8 cellular contexts compared by ENCODE assay signal in the genomic region with DNA sequence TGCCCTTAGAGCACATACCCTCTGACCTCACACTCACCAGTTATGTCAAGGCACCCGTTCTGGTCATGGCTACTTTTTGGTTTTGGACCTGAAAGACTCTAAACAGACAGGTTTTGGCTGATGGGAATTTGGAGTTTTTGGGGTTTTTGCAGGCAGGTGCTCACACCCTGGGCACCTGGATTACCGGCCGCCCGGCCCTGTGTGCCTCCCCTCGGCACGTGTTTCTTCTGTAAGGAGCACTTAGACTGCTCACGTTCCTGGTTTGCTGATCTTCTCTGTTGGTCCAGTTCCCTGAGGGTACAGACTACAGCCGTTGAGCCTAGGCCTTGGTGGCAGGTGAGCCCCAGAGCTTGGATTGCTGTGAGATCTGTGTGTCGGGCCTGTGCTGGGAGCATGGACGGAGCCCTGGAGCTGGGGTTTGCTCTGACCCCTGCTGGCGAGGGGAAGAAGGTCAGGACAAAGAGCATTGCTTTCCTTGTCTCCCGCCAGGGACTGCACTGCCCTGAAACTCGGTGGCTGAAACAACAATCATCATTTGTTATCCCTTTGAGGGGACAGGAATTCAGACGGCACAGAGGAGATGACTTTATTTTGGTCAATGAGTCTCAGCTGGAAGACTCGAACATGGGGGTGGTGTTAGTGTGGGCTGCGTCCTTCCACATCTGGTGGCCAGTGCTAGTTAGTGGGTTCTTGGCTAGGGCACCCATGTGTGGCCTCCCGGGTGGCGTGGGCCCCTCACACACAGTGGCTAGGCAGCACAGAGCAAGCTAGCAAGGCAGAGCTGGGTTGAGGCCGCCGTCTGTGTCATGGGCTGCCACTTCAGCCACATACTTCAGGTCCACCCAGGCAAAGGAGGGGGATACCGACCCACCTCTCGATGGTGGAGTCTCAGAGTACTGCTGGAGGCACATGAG.
DNase-seq lines count a peak whose midpoint lies in the region; ATAC-seq, FAIRE-seq and TF ChIP-seq lines count a peak whose summit lies in the region.

No MANE protein-coding gene starts in this region.

- peak; percentile 36 to 55; a peak in 4 of 5 replicates for TF ChIP-seq RAD21 in A549 (conservative IDR thresholded peaks at IDR 0.05 in 1 of 2, IDR thresholded peaks at IDR 0.05 in 1 of 2)

- peak overlapping the region; percentile 63 for H3K27ac Mint-ChIP-seq in T-helper 17 cell
- no peak overlapping the region for H3K27ac Mint-ChIP-seq in neural crest cell (ENCODE audit: unreplicated experiment)

- H3K27me3 Mint-ChIP-seq in T-helper 17 cell (no peaks in the 10 kb centered on the region), neural crest cell (ENCODE audit: low read depth) (no peaks in the 10 kb centered on the region)

- ATAC-seq in A549 (peak; percentile 92 to 97), T-helper 17 cell (peak; percentile 35), foreskin keratinocyte (peak; percentile 59), HG03342 (IDR thresholded peaks at IDR 0.05; ENCODE audit: unreplicated experiment) (no peak), GM18870 (IDR thresholded peaks at IDR 0.05; ENCODE audit: unreplicated experiment) (no peak)

- H3K4me3 Mint-ChIP-seq in T-helper 17 cell (no peak overlapping the region), neural crest cell (peak overlapping the region; percentile 1)

- no peaks in the 10 kb centered on the region for H3K36me3 Mint-ChIP-seq in T-helper 17 cell (ENCODE audit: low read depth)
- H3K36me3 Mint-ChIP-seq in neural crest cell (ENCODE audit: low read depth): peaks cover 2% of the 10 kb centered on the region

- peak; percentile 56 for TF ChIP-seq CTCF in A549 (IDR thresholded peaks at IDR 0.05)
- peak; percentile 91 for TF ChIP-seq CTCF in GM12872 (IDR thresholded peaks at IDR 0.05; ENCODE audit: insufficient read depth, low read depth, low read length)
- peak; percentile 55 for TF ChIP-seq CTCF in foreskin keratinocyte (conservative IDR thresholded peaks at IDR 0.05)
- peak; percentile 70 for TF ChIP-seq CTCF in neural crest cell (conservative IDR thresholded peaks at IDR 0.05)

- H3K9me3 Mint-ChIP-seq in neural crest cell: no peaks in the 10 kb centered on the region

- no peak for TF ChIP-seq POLR2A in A549 (IDR thresholded peaks at IDR 0.05; ENCODE audit: low read length)

- H3K4me1 Mint-ChIP-seq in T-helper 17 cell (peaks cover 40% of the 10 kb centered on the region), neural crest cell (peaks cover 59% of the 10 kb centered on the region)

- peak; percentile 54 to 61 for DNase-seq in A549 (ENCODE audit: low read depth in 1 of 2, low spot score in 1 of 2)
- DNase-seq in T-helper 17 cell: no peak
- DNase-seq in foreskin keratinocyte: no peak
- peak; percentile 65 for DNase-seq in neural crest cell (ENCODE audit: low read depth, low spot score)
- no peak for DNase-seq in GOT3 (lab: John Stamatoyannopoulos, UW)

- H3K4me2 ChIP-seq in A549: no peak overlapping the region

- POLR2A ChIA-PET in A549 (lab: Yijun Ruan, JAX): no interaction called here

- H3K27me3 ChIP-seq in foreskin keratinocyte: no peaks in the 10 kb centered on the region

- H3K27ac ChIP-seq in A549 (peak overlapping the region in 1 of 2 experiments; percentile 32; a peak in 2 of 6 replicates), foreskin keratinocyte (no peak overlapping the region)

- WGBS in A549 (ENCODE audit: missing lambda C conversion rate): 76% methylated on average over 19 of the region's 22 CpGs

- H3K4me3 ChIP-seq in A549: no peak overlapping the region

- FAIRE-seq in A549 (lab: Jason Lieb, UNC): no peak

- H3K9me3 ChIP-seq in A549 (no peaks in the 10 kb centered on the region), T-helper 17 cell (ENCODE audit: control insufficient read depth, low read length, poor library complexity, severe bottlenecking) (no peaks in the 10 kb centered on the region)

- peaks cover 15% of the 10 kb centered on the region for H3K4me1 ChIP-seq in A549
- no peaks in the 10 kb centered on the region for H3K4me1 ChIP-seq in foreskin keratinocyte

- CTCF ChIA-PET in A549 (lab: Yijun Ruan, JAX): interaction anchor here (0.7 to 4.7 kb wide), 10 partner anchors 10 to 37 kb away, joined by 3 to 39 read pairs (median 4); no protein-coding TSS in a partner anchor

- TF ChIP-seq EP300 in A549 (IDR thresholded peaks at IDR 0.05): no peak

TF ChIP-seq in A549, 52 proteins besides CTCF, POLR2A, EP300 and RAD21:
- TF ChIP-seq SMC3 (IDR thresholded peaks at IDR 0.05) (peak; percentile 48), MYC (IDR thresholded peaks at IDR 0.05; ENCODE audit: borderline replicate concordance, low read length) (no peak), PHF8 (IDR thresholded peaks at IDR 0.05; ENCODE audit: borderline replicate concordance, low read depth) (no peak), NPAS2 (CRISPR knock-in tag; IDR thresholded peaks at IDR 0.05; ENCODE audit: borderline replicate concordance) (no peak)

Comparison
In these comparisons a context has a peak if more than half of its experiments do, and no peak if none do; other contexts are left out.
1. ATAC-seq: peak in A549 (2 of 2), T-helper 17 cell (single experiment) and foreskin keratinocyte (single experiment); none in HG03342 (single experiment) and GM18870 (single experiment).
2. DNase-seq: peak in A549 (2 of 2) and neural crest cell (single experiment); none in T-helper 17 cell (0 of 3), foreskin keratinocyte (0 of 2) and GOT3 (single experiment).
3. Peak in every context shown above with its lines, with median percentiles within 50 percentile points of each other: CTCF ChIP-seq.